11 cellular contexts compared by ENCODE assay signal in genomic region chr2:174779361-174779928, GRCh38. TPM values are rescaled to one million over a fixed set of nuclear protein-coding genes. Genes with fewer than 3 reads are reported as not detected.
DNase-seq lines count a peak whose midpoint lies in the region; ATAC-seq and TF ChIP-seq lines count a peak whose summit lies in the region.
"Had no signal": no experiment of that assay in that cellular context is flagged by ENCODE, and none has a peak within 500 bp of the region (broad histone marks: within the 10 kb centered on the region; RNA-seq: fewer than 3 reads in every experiment).

No MANE protein-coding gene starts in this region.

- H3K27me3 Mint-ChIP-seq in naive thymus-derived CD8-positive, alpha-beta T cell: peaks cover 0 to 2% (median 0%) of the 10 kb centered on the region in 5 donors

- peak overlapping the region; percentile 52 to 80 (median 70) for H3K4me3 Mint-ChIP-seq in naive thymus-derived CD8-positive, alpha-beta T cell

- no peaks in the 10 kb centered on the region for H3K9me3 ChIP-seq in mucosa of descending colon
- H3K9me3 ChIP-seq: thoracic aorta had no signal

- POLR2A ChIA-PET in naive thymus-derived CD8-positive, alpha-beta T cell (lab: Charles Lee): interaction anchor here (0.7 to 1.0 kb wide), 3 partner anchors 8 to 780 kb away, joined by 3 to 4 read pairs (median 4); no protein-coding TSS in a partner anchor

- peak; percentile 59 for DNase-seq in NCI-H748 (lab: John Stamatoyannopoulos, UW; ENCODE audit: unreplicated experiment)
- no peak for DNase-seq in NCI-H748 treated with DMSO at 0.1 percent for 48 hours (lab: John Stamatoyannopoulos, UW)
- peak; percentile 54 for DNase-seq in NCI-H1436 (lab: John Stamatoyannopoulos, UW)
- DNase-seq in astrocyte of the hippocampus (ENCODE audit: low read depth, low spot score): peak; percentile 60
- DNase-seq in naive thymus-derived CD8-positive, alpha-beta T cell: peak in 1 of 10 donors; percentile 29
- no peak for DNase-seq in mucosa of descending colon
- no peak for DNase-seq in activated CD8-positive, alpha-beta memory T cell treated with anti-CD3 and anti-CD28 coated beads for 24 hours
- DNase-seq: activated CD4-positive, alpha-beta T cell treated with anti-CD3 and anti-CD28 coated beads for 48 hours had no signal

- intact Hi-C loops in mucosa of descending colon (cut with DNase I, micrococcal nuclease): loop anchor here in 1 of 2 donors (10.0 kb wide), 1 partner anchor 205 kb away; no protein-coding TSS in a partner anchor

- no peaks in the 10 kb centered on the region for H3K36me3 Mint-ChIP-seq in naive thymus-derived CD8-positive, alpha-beta T cell

- no peak for TF ChIP-seq CTCF in mucosa of descending colon (IDR thresholded peaks at IDR 0.05)

- no peak overlapping the region for H3K4me3 ChIP-seq in mucosa of descending colon
- H3K4me3 ChIP-seq: thoracic aorta had no signal

- H3K27ac Mint-ChIP-seq in naive thymus-derived CD8-positive, alpha-beta T cell: peak overlapping the region; percentile 89 to 100 (median 99)

- peaks cover 36 to 66% (median 58%) of the 10 kb centered on the region in 4 donors for H3K4me1 Mint-ChIP-seq in naive thymus-derived CD8-positive, alpha-beta T cell

- H3K36me3 ChIP-seq in mucosa of descending colon (ENCODE audit: low read depth): no peaks in the 10 kb centered on the region
- H3K36me3 ChIP-seq: thoracic aorta had no signal

- no peaks in the 10 kb centered on the region for H3K4me1 ChIP-seq in mucosa of descending colon (ENCODE audit: low read depth)

- H3K9me3 Mint-ChIP-seq in naive thymus-derived CD8-positive, alpha-beta T cell: no peaks in the 10 kb centered on the region

- no peak for ATAC-seq in naive thymus-derived CD8-positive, alpha-beta T cell
- no peak for ATAC-seq in HG03139 (IDR thresholded peaks at IDR 0.05; ENCODE audit: unreplicated experiment)
- no peak for ATAC-seq in mucosa of descending colon

RNA-seq across cellular contexts. Expression of gene CHRNA1, which starts 15.2 kb away (rescaled TPM):
- total RNA-seq in naive thymus-derived CD8-positive, alpha-beta T cell: not detected
- polyA plus RNA-seq in naive thymus-derived CD8-positive, alpha-beta T cell: not detected
- 1 to 10 TPM in 2 of 3 donors, under 1 TPM in 1; 0.76 to 2.6 (median 1.4) TPM for total RNA-seq in mucosa of descending colon
- total RNA-seq: left ventricle myocardium superior had no signal

Comparison
In these comparisons a context has a peak if more than half of its experiments do, and no peak if none do; other contexts are left out.
1. DNase-seq: peak in NCI-H748 (single experiment), NCI-H1436 (single experiment) and astrocyte of the hippocampus (single experiment); none in NCI-H748 treated with DMSO at 0.1 percent for 48 hours (single experiment), mucosa of descending colon (0 of 3) and activated CD8-positive, alpha-beta memory T cell treated with anti-CD3 and anti-CD28 coated beads for 24 hours (single experiment).